In genomic region chr7:75575488-75576112, GRCh38 we compare ENCODE assay signal across 21 cellular contexts.
DNase-seq lines count a peak whose midpoint lies in the region; ATAC-seq, FAIRE-seq and TF ChIP-seq lines count a peak whose summit lies in the region.
"Had no signal": no experiment of that assay in that cellular context is flagged by ENCODE, and none has a peak within 500 bp of the region (broad histone marks: within the 10 kb centered on the region; RNA-seq: fewer than 3 reads in every experiment).

No MANE protein-coding gene starts in this region.

- intact Hi-C loops in A673 (cut with micrococcal nuclease; ENCODE audit: unreplicated experiment), result no loop called here

- no peaks in the 10 kb centered on the region for H3K9me3 ChIP-seq in A673 (ENCODE audit: low read depth, low read length, poor library complexity, severe bottlenecking)
- H3K9me3 ChIP-seq: A549, gastroesophageal sphincter, right atrium auricular region had no signal

- no peaks in the 10 kb centered on the region for H3K27me3 ChIP-seq in A673 (replicated peaks; ENCODE audit: insufficient read depth, low read depth, low read length, poor library complexity)
- H3K27me3 ChIP-seq: gastroesophageal sphincter, right atrium auricular region had no signal

- H3K4me3 ChIP-seq in A673 (ENCODE audit: low read depth, low read length, poor library complexity, severe bottlenecking) (no peak overlapping the region), fibroblast of the aortic adventitia (ENCODE audit: low read depth, low read length) (no peak overlapping the region)
- H3K4me3 ChIP-seq: A549, gastroesophageal sphincter, right atrium auricular region had no signal

- no peak for ATAC-seq in HG03520 (IDR thresholded peaks at IDR 0.05; ENCODE audit: unreplicated experiment)
- ATAC-seq in natural killer cell treated with Interleukin-12 subunit alpha and Interleukin-12 subunit beta and Interleukin-15 and Interleukin-18, amount 100 ng/mL, for 72 hours, result no peak
- ATAC-seq: A549, gastroesophageal sphincter had no signal

- peak; percentile 49 for DNase-seq in A673 (ENCODE audit: low spot score)
- peak; percentile 28 for DNase-seq in GM04504 (ENCODE audit: low read depth)
- DNase-seq in SK-N-DZ (ENCODE audit: low spot score), result peak; percentile 94
- DNase-seq in fibroblast of the aortic adventitia (ENCODE audit: low read depth), result peak; percentile 3
- no peak for DNase-seq in RCC 7860 (ENCODE audit: low spot score)
- no peak for DNase-seq in GF-D8 (lab: John Stamatoyannopoulos, UW)
- DNase-seq in natural killer cell treated with Interleukin-12 subunit alpha and Interleukin-12 subunit beta and Interleukin-15 and Interleukin-18, amount 100 ng/mL, for 72 hours (ENCODE audit: low spot score), result no peak
- DNase-seq: activated CD4-positive, alpha-beta memory T cell treated with anti-CD3 and anti-CD28 coated beads for 36 hours; activated naive CD4-positive, alpha-beta T cell treated with anti-CD3 and anti-CD28 coated beads for 36 hours; aorta; CD8-positive, alpha-beta memory T cell; NCI-H1092 treated with DMSO at 0.1 percent for 48 hours; stimulated activated naive CD4-positive, alpha-beta T cell; trophoblast cell had no signal

- H3K4me1 Mint-ChIP-seq in natural killer cell treated with Interleukin-12 subunit alpha and Interleukin-12 subunit beta and Interleukin-15 and Interleukin-18, amount 100 ng/mL, for 72 hours (ENCODE audit: low read depth in 2 of 2), result peaks cover 0 to 4% of the 10 kb centered on the region in 2 donors
- H3K4me1 Mint-ChIP-seq: CD8-positive, alpha-beta memory T cell had no signal

- no TSS peak for BruUV-seq in A673 (replicated peaks; lab: Mats Ljungman, UMichigan)

- POLR2A ChIA-PET in A673 (lab: Charles Lee; ENCODE audit: low non-redundant PET), result no interaction called here

- CTCF ChIA-PET in A673 (lab: Charles Lee), result no interaction called here

- H3K27me3 Mint-ChIP-seq in natural killer cell treated with Interleukin-12 subunit alpha and Interleukin-12 subunit beta and Interleukin-15 and Interleukin-18, amount 100 ng/mL, for 72 hours, result no peaks in the 10 kb centered on the region
- H3K27me3 Mint-ChIP-seq: activated CD4-positive, alpha-beta memory T cell treated with anti-CD3 and anti-CD28 coated beads for 36 hours; CD8-positive, alpha-beta memory T cell had no signal

- TF ChIP-seq CTCF in A673 (conservative IDR thresholded peaks at IDR 0.05; ENCODE audit: low read depth, low read length) (no peak), fibroblast of the aortic adventitia (IDR thresholded peaks at IDR 0.05; ENCODE audit: insufficient read depth, low read length) (no peak)

- H3K4me3 Mint-ChIP-seq in natural killer cell treated with Interleukin-12 subunit alpha and Interleukin-12 subunit beta and Interleukin-15 and Interleukin-18, amount 100 ng/mL, for 72 hours, result no peak overlapping the region
- H3K4me3 Mint-ChIP-seq: activated CD4-positive, alpha-beta memory T cell treated with anti-CD3 and anti-CD28 coated beads for 36 hours; activated naive CD4-positive, alpha-beta T cell treated with anti-CD3 and anti-CD28 coated beads for 36 hours; CD8-positive, alpha-beta memory T cell; mesothelial cell of epicardium; T-helper 1 cell treated with Interleukin-12 subunit alpha and Interleukin-12 subunit beta and Interleukin-4 antibody, amounts not matched to agents 30 μg/mL and 1 μg/mL, for 36 hours had no signal

- no peak for FAIRE-seq in RCC 7860 (lab: Jason Lieb, UNC)
- FAIRE-seq: A549, endometrium had no signal

- peaks cover 8% of the 10 kb centered on the region for H3K4me1 ChIP-seq in A673 (ENCODE audit: insufficient read depth, low read length, poor library complexity, severe bottlenecking)
- H3K4me1 ChIP-seq: A549, gastroesophageal sphincter, right atrium auricular region had no signal

- no peaks in the 10 kb centered on the region for H3K36me3 ChIP-seq in A673 (ENCODE audit: insufficient read depth, low read length, poor library complexity, severe bottlenecking)

- no peaks in the 10 kb centered on the region for H3K36me3 Mint-ChIP-seq in natural killer cell treated with Interleukin-12 subunit alpha and Interleukin-12 subunit beta and Interleukin-15 and Interleukin-18, amount 100 ng/mL, for 72 hours
- H3K36me3 Mint-ChIP-seq: activated CD4-positive, alpha-beta memory T cell treated with anti-CD3 and anti-CD28 coated beads for 36 hours had no signal

- no peak overlapping the region for H3K27ac Mint-ChIP-seq in natural killer cell treated with Interleukin-12 subunit alpha and Interleukin-12 subunit beta and Interleukin-15 and Interleukin-18, amount 100 ng/mL, for 72 hours
- H3K27ac Mint-ChIP-seq: activated CD4-positive, alpha-beta memory T cell treated with anti-CD3 and anti-CD28 coated beads for 36 hours; activated naive CD4-positive, alpha-beta T cell treated with anti-CD3 and anti-CD28 coated beads for 36 hours; mesothelial cell of epicardium; T-helper 1 cell treated with Interleukin-12 subunit alpha and Interleukin-12 subunit beta and Interleukin-4 antibody, amounts not matched to agents 30 μg/mL and 1 μg/mL, for 36 hours had no signal

- H3K27ac ChIP-seq in A673 (ENCODE audit: low read depth, low read length, poor library complexity, severe bottlenecking), result no peak overlapping the region
- H3K27ac ChIP-seq: A549, gastroesophageal sphincter, right atrium auricular region had no signal

- no peaks in the 10 kb centered on the region for H3K9me3 Mint-ChIP-seq in natural killer cell treated with Interleukin-12 subunit alpha and Interleukin-12 subunit beta and Interleukin-15 and Interleukin-18, amount 100 ng/mL, for 72 hours
- H3K9me3 Mint-ChIP-seq: activated CD4-positive, alpha-beta memory T cell treated with anti-CD3 and anti-CD28 coated beads for 36 hours; activated naive CD4-positive, alpha-beta T cell treated with anti-CD3 and anti-CD28 coated beads for 36 hours; mesothelial cell of epicardium; T-helper 1 cell treated with Interleukin-12 subunit alpha and Interleukin-12 subunit beta and Interleukin-4 antibody, amounts not matched to agents 30 μg/mL and 1 μg/mL, for 36 hours had no signal

Comparison
In these comparisons a context has a peak if more than half of its experiments do, and no peak if none do; other contexts are left out.
1. DNase-seq: peak in A673 (single experiment), GM04504 (single experiment), SK-N-DZ (single experiment) and fibroblast of the aortic adventitia (single experiment); none in RCC 7860 (single experiment), GF-D8 (single experiment) and natural killer cell treated with Interleukin-12 subunit alpha and Interleukin-12 subunit beta and Interleukin-15 and Interleukin-18, amount 100 ng/mL, for 72 hours (single experiment).